Comparison of ENCODE assay signal across 28 cellular contexts in genomic region chr10:11153766-11154165, GRCh38.
A peak's percentile ranks its signal among the peaks of the same experiment; 100 is the strongest.
DNase-seq lines count a peak whose midpoint lies in the region; ATAC-seq and TF ChIP-seq lines count a peak whose summit lies in the region.
"Had no signal": no experiment of that assay in that cellular context is flagged by ENCODE, and none has a peak within 500 bp of the region (broad histone marks: within the 10 kb centered on the region; RNA-seq: fewer than 3 reads in every experiment).

No MANE protein-coding gene starts in this region.

- H3K4me3 Mint-ChIP-seq in activated CD4-positive, alpha-beta T cell treated with anti-CD3 and anti-CD28 coated beads, Interleukin-2, amount 10 ng/mL, durations not matched to agents 24 days and 14 days: peak overlapping the region; percentile 2
- peak overlapping the region; percentile 73 for H3K4me3 Mint-ChIP-seq in activated T-helper 17 cell treated with anti-CD3 and anti-CD28 coated beads, Interleukin-2, amount 50 U/mL, for 72 hours
- no peak overlapping the region for H3K4me3 Mint-ChIP-seq in nephron
- H3K4me3 Mint-ChIP-seq: activated CD8-positive, alpha-beta memory T cell treated with anti-CD3 and anti-CD28 coated beads, Interleukin-2, amount 10 ng/mL, durations not matched to agents 7 days and 5 days; activated T-cell treated with anti-CD3 and anti-CD28 coated beads, Interleukin-2, amount 50 U/mL, for 4 hours; WTC11 had no signal

- DNase-seq in activated CD4-positive, alpha-beta T cell treated with anti-CD3 and anti-CD28 coated beads, Interleukin-2, amount 10 ng/mL, durations not matched to agents 24 days and 14 days: no peak
- DNase-seq in activated CD4-positive, alpha-beta T cell treated with anti-CD3 and anti-CD28 coated beads for 1 hour: no peak
- DNase-seq in DMS 273 (lab: John Stamatoyannopoulos, UW; ENCODE audit: unreplicated experiment) (peak; percentile 73), cerebellar nuclear complex (lab: John Stamatoyannopoulos, UW) (no peak), NCI-H226 (no peak)
- no peak for DNase-seq in activated naive CD4-positive, alpha-beta T cell treated with anti-CD3 and anti-CD28 coated beads, Interleukin-2, amount 50 U/mL, for 16 hours
- DNase-seq: activated CD4-positive, alpha-beta T cell treated with anti-CD3 and anti-CD28 coated beads, Interleukin-2, amount 50 U/mL, for 4 hours; activated T-cell treated with anti-CD3 and anti-CD28 coated beads, Interleukin-2, amount 50 U/mL, for 4 hours; cortex of kidney; DMS153; erythroblast; glutamatergic neuron; H7; NCI-H1092; NCI-H187; NCI-H510A treated with DMSO at 0.1 percent for 48 hours; right lobe of liver; spleen; stimulated activated CD4-positive, alpha-beta T cell treated with anti-CD3 and anti-CD28 coated beads, Interleukin-2, amount 100 ng/mL, for 24 hours; tibial artery had no signal

- no peaks in the 10 kb centered on the region for H3K36me3 Mint-ChIP-seq in activated CD4-positive, alpha-beta T cell treated with anti-CD3 and anti-CD28 coated beads, Interleukin-2, amount 10 ng/mL, durations not matched to agents 24 days and 14 days (ENCODE audit: low read depth)
- no peaks in the 10 kb centered on the region for H3K36me3 Mint-ChIP-seq in activated T-helper 17 cell treated with anti-CD3 and anti-CD28 coated beads, Interleukin-2, amount 50 U/mL, for 72 hours (ENCODE audit: low read depth)
- no peaks in the 10 kb centered on the region for H3K36me3 Mint-ChIP-seq in nephron (ENCODE audit: low read depth)
- H3K36me3 Mint-ChIP-seq: activated CD8-positive, alpha-beta memory T cell treated with anti-CD3 and anti-CD28 coated beads, Interleukin-2, amount 10 ng/mL, durations not matched to agents 7 days and 5 days; WTC11 had no signal

- no peaks in the 10 kb centered on the region for H3K9me3 Mint-ChIP-seq in activated CD4-positive, alpha-beta T cell treated with anti-CD3 and anti-CD28 coated beads, Interleukin-2, amount 10 ng/mL, durations not matched to agents 24 days and 14 days
- no peaks in the 10 kb centered on the region for H3K9me3 Mint-ChIP-seq in activated T-helper 17 cell treated with anti-CD3 and anti-CD28 coated beads, Interleukin-2, amount 50 U/mL, for 72 hours
- no peaks in the 10 kb centered on the region for H3K9me3 Mint-ChIP-seq in nephron
- H3K9me3 Mint-ChIP-seq: activated T-cell treated with anti-CD3 and anti-CD28 coated beads, Interleukin-2, amount 50 U/mL, for 4 hours; WTC11 had no signal

- intact Hi-C loops in activated CD4-positive, alpha-beta T cell treated with anti-CD3 and anti-CD28 coated beads, Interleukin-2, amount 10 ng/mL, durations not matched to agents 24 days and 14 days (cut with micrococcal nuclease): loop anchor here (1.0 kb wide), 1 partner anchor 10 kb away; no protein-coding TSS in a partner anchor

- H3K4me1 Mint-ChIP-seq in activated CD4-positive, alpha-beta T cell treated with anti-CD3 and anti-CD28 coated beads, Interleukin-2, amount 10 ng/mL, durations not matched to agents 24 days and 14 days: peaks cover 71% of the 10 kb centered on the region
- peaks cover 68% of the 10 kb centered on the region for H3K4me1 Mint-ChIP-seq in activated T-helper 17 cell treated with anti-CD3 and anti-CD28 coated beads, Interleukin-2, amount 50 U/mL, for 72 hours
- peaks cover 88% of the 10 kb centered on the region for H3K4me1 Mint-ChIP-seq in nephron

- TF ChIP-seq CTCF in nephron (IDR thresholded peaks at IDR 0.05; ENCODE audit: unreplicated experiment in 3 of 3): no peak

- ATAC-seq in activated T-helper 17 cell treated with anti-CD3 and anti-CD28 coated beads, Interleukin-2, amount 50 U/mL, for 72 hours (replicated peaks): no peak
- ATAC-seq: A549; activated CD8-positive, alpha-beta memory T cell treated with anti-CD3 and anti-CD28 coated beads, Interleukin-2, amount 10 ng/mL, durations not matched to agents 7 days and 5 days; activated T-cell treated with anti-CD3 and anti-CD28 coated beads, Interleukin-2, amount 50 U/mL, for 4 hours; K562; right lobe of liver; Right ventricle myocardium inferior; WTC11 had no signal

- peak overlapping the region; percentile 20 for H3K27ac Mint-ChIP-seq in activated CD4-positive, alpha-beta T cell treated with anti-CD3 and anti-CD28 coated beads, Interleukin-2, amount 10 ng/mL, durations not matched to agents 24 days and 14 days
- peak overlapping the region; percentile 65 for H3K27ac Mint-ChIP-seq in activated T-helper 17 cell treated with anti-CD3 and anti-CD28 coated beads, Interleukin-2, amount 50 U/mL, for 72 hours
- H3K27ac Mint-ChIP-seq in nephron: peak overlapping the region in 2 of 3 experiments; percentile 19 to 41
- H3K27ac Mint-ChIP-seq: activated CD8-positive, alpha-beta memory T cell treated with anti-CD3 and anti-CD28 coated beads, Interleukin-2, amount 10 ng/mL, durations not matched to agents 7 days and 5 days; progenitor cell of endocrine pancreas; WTC11 had no signal

- H3K27me3 Mint-ChIP-seq in activated CD4-positive, alpha-beta T cell treated with anti-CD3 and anti-CD28 coated beads, Interleukin-2, amount 10 ng/mL, durations not matched to agents 24 days and 14 days: no peaks in the 10 kb centered on the region
- H3K27me3 Mint-ChIP-seq in activated T-helper 17 cell treated with anti-CD3 and anti-CD28 coated beads, Interleukin-2, amount 50 U/mL, for 72 hours: no peaks in the 10 kb centered on the region
- peaks cover 25% of the 10 kb centered on the region for H3K27me3 Mint-ChIP-seq in nephron (ENCODE audit: low read depth)
- H3K27me3 Mint-ChIP-seq: activated CD8-positive, alpha-beta memory T cell treated with anti-CD3 and anti-CD28 coated beads, Interleukin-2, amount 10 ng/mL, durations not matched to agents 7 days and 5 days had no signal

Comparison
In these comparisons a context has a peak if more than half of its experiments do, and no peak if none do; other contexts are left out.
1. H3K4me3 Mint-ChIP-seq: peak in activated CD4-positive, alpha-beta T cell treated with anti-CD3 and anti-CD28 coated beads, Interleukin-2, amount 10 ng/mL, durations not matched to agents 24 days and 14 days (single experiment) and activated T-helper 17 cell treated with anti-CD3 and anti-CD28 coated beads, Interleukin-2, amount 50 U/mL, for 72 hours (single experiment); none in nephron (0 of 3).
2. Peak in every context shown above with its lines, with median percentiles within 50 percentile points of each other: H3K27ac Mint-ChIP-seq.